ENCODE assay signal across 1 cellular context in the genomic region with DNA sequence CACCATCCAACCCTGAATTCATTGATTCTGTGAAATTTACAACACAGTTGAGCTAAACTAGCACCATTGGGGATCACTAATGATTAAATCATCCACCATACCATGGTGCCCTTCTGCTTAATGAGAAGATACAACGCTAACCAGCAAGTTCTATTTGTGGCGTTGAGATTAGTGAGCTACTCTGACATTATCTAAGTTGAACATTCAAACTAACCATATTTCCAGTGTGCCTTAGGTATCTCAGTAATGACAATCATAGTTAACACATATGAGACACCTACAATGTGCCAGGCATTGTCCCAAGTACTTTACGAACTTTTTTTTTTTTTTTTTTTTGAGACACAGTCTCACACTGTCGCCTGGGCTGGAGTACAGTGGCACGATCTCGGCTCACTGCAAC.
TF ChIP-seq lines count a peak whose summit lies in the region.

No MANE protein-coding gene starts in this region.

TF ChIP-seq in K562, 482 proteins besides CTCF, POLR2A, EP300 and RAD21 (continued from another document):
- TF ChIP-seq, protein P1, sequence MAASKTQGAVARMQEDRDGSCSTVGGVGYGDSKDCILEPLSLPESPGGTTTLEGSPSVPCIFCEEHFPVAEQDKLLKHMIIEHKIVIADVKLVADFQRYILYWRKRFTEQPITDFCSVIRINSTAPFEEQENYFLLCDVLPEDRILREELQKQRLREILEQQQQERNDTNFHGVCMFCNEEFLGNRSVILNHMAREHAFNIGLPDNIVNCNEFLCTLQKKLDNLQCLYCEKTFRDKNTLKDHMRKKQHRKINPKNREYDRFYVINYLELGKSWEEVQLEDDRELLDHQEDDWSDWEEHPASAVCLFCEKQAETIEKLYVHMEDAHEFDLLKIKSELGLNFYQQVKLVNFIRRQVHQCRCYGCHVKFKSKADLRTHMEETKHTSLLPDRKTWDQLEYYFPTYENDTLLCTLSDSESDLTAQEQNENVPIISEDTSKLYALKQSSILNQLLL (CRISPR knock-in tag; IDR thresholded peaks at IDR 0.05; ENCODE audit: borderline replicate concordance) = no peak
